9 cellular contexts compared by ENCODE assay signal in the genomic region with DNA sequence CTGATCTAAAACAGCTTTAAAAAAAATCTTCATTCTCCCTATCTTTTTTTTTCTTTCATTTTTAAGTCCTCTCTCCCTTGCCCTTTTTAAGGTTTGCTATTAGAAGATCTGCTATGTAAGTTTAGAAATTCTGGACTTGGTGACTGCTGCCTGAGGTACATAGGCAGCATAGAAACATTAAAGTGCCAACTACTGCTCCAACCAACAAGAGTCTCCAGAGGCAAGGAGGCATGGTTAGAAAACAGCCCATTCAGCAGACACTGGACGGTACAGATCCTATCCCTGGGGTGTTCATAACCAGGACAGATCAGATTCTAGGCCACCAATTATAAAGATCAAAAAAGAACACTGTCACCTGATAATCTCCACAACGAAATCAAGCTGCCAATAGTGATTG. TPM values are rescaled to one million over a fixed set of nuclear protein-coding genes. Genes with fewer than 3 reads are reported as not detected.
DNase-seq lines count a peak whose midpoint lies in the region; ATAC-seq and FAIRE-seq lines count a peak whose summit lies in the region.
"Had no signal": no experiment of that assay in that cellular context is flagged by ENCODE, and none has a peak within 500 bp of the region (broad histone marks: within the 10 kb centered on the region; RNA-seq: fewer than 3 reads in every experiment).

No MANE protein-coding gene starts in this region.

- no peaks in the 10 kb centered on the region for H3K27me3 ChIP-seq in duodenal mucosa (ENCODE audit: control insufficient read depth in 1 of 2, insufficient read depth in 2 of 2, low read length in 2 of 2)
- no peaks in the 10 kb centered on the region for H3K27me3 ChIP-seq in small intestine (ENCODE audit: control insufficient read depth in 2 of 2, insufficient read depth in 2 of 2, low read length in 2 of 2)

- H3K36me3 ChIP-seq in duodenal mucosa (ENCODE audit: control insufficient read depth in 1 of 2, insufficient read depth in 2 of 2, low read length in 2 of 2) (peaks cover 7 to 21% of the 10 kb centered on the region in 2 donors), urinary bladder (ENCODE audit: insufficient read depth) (no peaks in the 10 kb centered on the region), small intestine (ENCODE audit: control insufficient read depth in 2 of 2, insufficient read depth in 2 of 2, low read length in 2 of 2) (peaks cover 3 to 5% of the 10 kb centered on the region in 2 donors)

- H3K27me3 Mint-ChIP-seq in activated naive CD4-positive, alpha-beta T cell treated with anti-CD3 and anti-CD28 coated beads, Interleukin-2, amount 10 ng/mL, durations not matched to agents 7 days and 5 days: no peaks in the 10 kb centered on the region
- H3K27me3 Mint-ChIP-seq in naive B cell: no peaks in the 10 kb centered on the region

- H3K9me3 Mint-ChIP-seq in activated naive CD4-positive, alpha-beta T cell treated with anti-CD3 and anti-CD28 coated beads, Interleukin-2, amount 10 ng/mL, durations not matched to agents 7 days and 5 days: no peaks in the 10 kb centered on the region
- H3K9me3 Mint-ChIP-seq in naive B cell: no peaks in the 10 kb centered on the region

- peak overlapping the region; percentile 59 for H3K4me3 Mint-ChIP-seq in activated naive CD4-positive, alpha-beta T cell treated with anti-CD3 and anti-CD28 coated beads, Interleukin-2, amount 10 ng/mL, durations not matched to agents 7 days and 5 days
- peak overlapping the region; percentile 47 to 86 (median 76) for H3K4me3 Mint-ChIP-seq in naive B cell

- H3K9me3 ChIP-seq in duodenal mucosa (ENCODE audit: control insufficient read depth in 1 of 2, low read length in 2 of 2) (no peaks in the 10 kb centered on the region), small intestine (ENCODE audit: control insufficient read depth, low read depth) (no peaks in the 10 kb centered on the region)

- no peak for ATAC-seq in naive B cell (ENCODE audit: low read depth in 2 of 2)
- no peak for ATAC-seq in HG02981 (IDR thresholded peaks at IDR 0.05; ENCODE audit: unreplicated experiment)

- no peak overlapping the region for H3K9ac ChIP-seq in duodenal mucosa (ENCODE audit: low read depth in 1 of 2, low read length in 2 of 2)

- DNase-seq in activated naive CD4-positive, alpha-beta T cell treated with anti-CD3 and anti-CD28 coated beads, Interleukin-2, amount 10 ng/mL, durations not matched to agents 7 days and 5 days: no peak
- DNase-seq in activated naive CD4-positive, alpha-beta T cell treated with Interleukin-2 at 50 U/mL for 16 hours: no peak
- DNase-seq in naive B cell: no peak
- no peak for DNase-seq in GF-D8 (lab: John Stamatoyannopoulos, UW)
- no peak for DNase-seq in small intestine
- DNase-seq: effector CD8-positive, alpha-beta T cell had no signal

- H3K4me1 Mint-ChIP-seq in activated naive CD4-positive, alpha-beta T cell treated with anti-CD3 and anti-CD28 coated beads, Interleukin-2, amount 10 ng/mL, durations not matched to agents 7 days and 5 days: peaks cover 71% of the 10 kb centered on the region
- H3K4me1 Mint-ChIP-seq in naive B cell: peaks cover 65 to 88% (median 69%) of the 10 kb centered on the region in 3 donors

- whole genome bisulfite sequencing in urinary bladder: 41% methylated on average over 2 of the region's 2 CpGs
- WGBS in small intestine, 3 donors: 35 to 48% (median 42%) methylated on average over 2 of the region's 2 CpGs

- H3K4me3 ChIP-seq in duodenal mucosa (ENCODE audit: low read depth in 1 of 2, low read length in 2 of 2) (no peak overlapping the region), urinary bladder (ENCODE audit: low read depth, low read length) (no peak overlapping the region), small intestine (ENCODE audit: low read depth in 1 of 2, low read length in 2 of 2) (no peak overlapping the region)

- H3K27ac ChIP-seq in duodenal mucosa (ENCODE audit: low read depth, low read length): peak overlapping the region; percentile 4
- peak overlapping the region; percentile 16 for H3K27ac ChIP-seq in urinary bladder (ENCODE audit: low read depth)
- peak overlapping the region in 1 of 2 donors; percentile 57 for H3K27ac ChIP-seq in small intestine (ENCODE audit: low read depth in 1 of 2, low read length in 1 of 2)

- peaks cover 37% of the 10 kb centered on the region for H3K36me3 Mint-ChIP-seq in activated naive CD4-positive, alpha-beta T cell treated with anti-CD3 and anti-CD28 coated beads, Interleukin-2, amount 10 ng/mL, durations not matched to agents 7 days and 5 days
- H3K36me3 Mint-ChIP-seq in naive B cell: peaks cover 4 to 7% of the 10 kb centered on the region in 2 donors

- H3K4me1 ChIP-seq in duodenal mucosa (ENCODE audit: control insufficient read depth in 1 of 2, insufficient read depth in 2 of 2, low read length in 2 of 2) (peaks cover 19 to 36% of the 10 kb centered on the region in 2 donors), urinary bladder (ENCODE audit: insufficient read depth) (no peaks in the 10 kb centered on the region), small intestine (ENCODE audit: control insufficient read depth in 2 of 2, insufficient read depth in 1 of 2, low read depth in 1 of 2, low read length in 1 of 2) (peaks cover 3 to 15% of the 10 kb centered on the region in 2 donors)

- FAIRE-seq in small intestine (lab: Jason Lieb, UNC): no peak

- CTCF ChIA-PET in activated naive CD4-positive, alpha-beta T cell treated with anti-CD3 and anti-CD28 coated beads, Interleukin-2, amount 10 ng/mL, durations not matched to agents 7 days and 5 days (lab: Charles Lee): interaction anchor here (0.9 to 2.3 kb wide), 6 partner anchors 9 to 178 kb away, joined by 3 to 13 read pairs (median 5); no protein-coding TSS in a partner anchor

- peak overlapping the region; percentile 50 for H3K27ac Mint-ChIP-seq in activated naive CD4-positive, alpha-beta T cell treated with anti-CD3 and anti-CD28 coated beads, Interleukin-2, amount 10 ng/mL, durations not matched to agents 7 days and 5 days
- peak overlapping the region; percentile 58 to 98 (median 94) for H3K27ac Mint-ChIP-seq in naive B cell

RNA-seq across cellular contexts. Expression of a gene that starts 36.6 kb away (rescaled TPM):
- polyA plus RNA-seq in naive B cell (ENCODE audit: low read depth in 6 of 6): under 1 TPM in 4 of 6 donors, not detected in 2; 0.12 to 0.64 (median 0.35) TPM
- total RNA-seq in urinary bladder: 0.16 TPM
- polyA plus RNA-seq in urinary bladder: 1.8 TPM
- polyA plus RNA-seq in small intestine: under 1 TPM in 1 of 3 donors, not detected in 2; 0.36 TPM

RNA-seq across cellular contexts. Expression of a gene that starts 45.9 kb away (rescaled TPM):
- polyA plus RNA-seq in naive B cell (ENCODE audit: low read depth in 6 of 6) (not detected), urinary bladder (0.06 TPM), small intestine (under 1 TPM in 1 of 3 donors, not detected in 2; 0.04 TPM)
- not detected for total RNA-seq in urinary bladder

RNA-seq across cellular contexts. Expression of a gene that starts 54.4 kb away (rescaled TPM):
- polyA plus RNA-seq in naive B cell (ENCODE audit: low read depth in 6 of 6): not detected
- total RNA-seq in urinary bladder: not detected
- 4.5 TPM for polyA plus RNA-seq in urinary bladder
- 1 to 10 TPM in 2 of 3 donors, under 1 TPM in 1; 0.89 to 3.6 (median 1.6) TPM for polyA plus RNA-seq in small intestine
